8 cellular contexts compared by ENCODE assay signal in the genomic region with DNA sequence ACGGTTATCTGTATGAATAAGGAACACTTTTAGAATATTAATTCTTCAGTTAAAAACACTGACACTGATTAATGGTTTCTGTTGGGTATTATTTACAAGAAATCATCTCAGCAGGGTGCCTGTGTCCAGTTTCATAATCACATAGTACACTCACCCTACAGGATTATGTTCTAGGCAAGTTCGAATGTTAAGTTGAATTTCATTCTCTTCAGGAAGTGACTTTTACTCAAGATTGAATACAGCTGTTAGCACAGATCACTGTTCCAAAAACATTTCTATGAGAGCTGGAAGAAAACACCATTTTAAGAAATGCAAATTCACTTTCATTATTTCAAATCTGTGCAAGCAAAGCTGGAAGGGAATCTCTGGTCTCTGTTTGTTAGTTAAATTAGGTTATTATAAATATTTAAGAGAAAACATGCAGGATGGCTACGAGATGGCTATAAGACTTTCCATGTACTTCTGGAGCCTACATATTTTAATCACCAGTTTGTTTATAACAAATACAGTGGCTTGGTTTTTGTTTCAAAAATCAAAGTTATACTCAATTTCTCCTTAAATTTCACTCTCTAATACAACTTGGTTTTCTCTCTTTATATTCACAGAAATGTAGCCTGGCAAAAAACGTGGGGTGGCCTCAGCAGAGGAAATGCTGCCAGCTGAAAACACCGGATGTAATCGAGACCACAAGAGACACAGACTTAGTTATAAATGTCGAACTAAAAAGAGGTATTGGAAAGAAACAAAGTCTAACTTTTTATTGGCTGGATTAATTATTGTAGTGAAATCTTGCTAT.
DNase-seq lines count a peak whose midpoint lies in the region; ATAC-seq and TF ChIP-seq lines count a peak whose summit lies in the region.

No MANE protein-coding gene starts in this region.

- H3K27me3 Mint-ChIP-seq in activated CD4-positive, alpha-beta memory T cell treated with anti-CD3 and anti-CD28 coated beads, Interleukin-2, amount 10 ng/mL, durations not matched to agents 7 days and 5 days = peaks cover 2% of the 10 kb centered on the region

- DNase-seq in AG08396 (ENCODE audit: low spot score) = peak; percentile 37
- DNase-seq in Jurkat, Clone E6-1 (ENCODE audit: low read depth, low spot score) = peak; percentile 88
- DNase-seq in activated CD4-positive, alpha-beta memory T cell treated with anti-CD3 and anti-CD28 coated beads, Interleukin-2, amount 10 ng/mL, durations not matched to agents 7 days and 5 days = peak; percentile 68
- peak; percentile 93 for DNase-seq in fibroblast of mammary gland (ENCODE audit: low read depth)
- peak; percentile 29 for DNase-seq in stimulated activated CD4-positive, alpha-beta T cell treated with anti-CD3 and anti-CD28 coated beads, Interleukin-4, amount 100 ng/mL, for 1 hour
- DNase-seq in GOT3 (lab: John Stamatoyannopoulos, UW) = no peak
- DNase-seq in HAP-1 (ENCODE audit: low spot score in 2 of 2) = no peak

- in situ Hi-C loops in HAP-1 (cut with MboI; ENCODE audit: low sequenced_read_pairs) = no loop called here

- H3K9me3 Mint-ChIP-seq in activated CD4-positive, alpha-beta memory T cell treated with anti-CD3 and anti-CD28 coated beads, Interleukin-2, amount 10 ng/mL, durations not matched to agents 7 days and 5 days = peaks cover 11% of the 10 kb centered on the region

- POLR2A ChIA-PET in activated CD4-positive, alpha-beta memory T cell treated with anti-CD3 and anti-CD28 coated beads, Interleukin-2, amount 10 ng/mL, durations not matched to agents 7 days and 5 days (lab: Charles Lee) = interaction anchor here (0.6 to 3.1 kb wide), 5 partner anchors 16 to 56 kb away, joined by 3 to 26 read pairs (median 5); no protein-coding TSS in a partner anchor

- peak; percentile 20 for ATAC-seq in GM19468 (IDR thresholded peaks at IDR 0.05; ENCODE audit: extremely low read depth, unreplicated experiment)

- peak overlapping the region; percentile 88 for H3K27ac Mint-ChIP-seq in activated CD4-positive, alpha-beta memory T cell treated with anti-CD3 and anti-CD28 coated beads, Interleukin-2, amount 10 ng/mL, durations not matched to agents 7 days and 5 days

- H3K36me3 ChIP-seq in HAP-1 (replicated peaks) = no peaks in the 10 kb centered on the region

- no peaks in the 10 kb centered on the region for H3K9me3 ChIP-seq in HAP-1

- no peak for TF ChIP-seq CTCF in fibroblast of mammary gland (conservative IDR thresholded peaks at IDR 0.05; ENCODE audit: control insufficient read depth, insufficient read depth, low read depth, low read length)

- peaks cover 52% of the 10 kb centered on the region for H3K4me1 Mint-ChIP-seq in activated CD4-positive, alpha-beta memory T cell treated with anti-CD3 and anti-CD28 coated beads, Interleukin-2, amount 10 ng/mL, durations not matched to agents 7 days and 5 days

- H3K4me3 Mint-ChIP-seq in activated CD4-positive, alpha-beta memory T cell treated with anti-CD3 and anti-CD28 coated beads, Interleukin-2, amount 10 ng/mL, durations not matched to agents 7 days and 5 days = peak overlapping the region; percentile 52

- H3K4me1 ChIP-seq in HAP-1 = peaks cover 6% of the 10 kb centered on the region

- H3K36me3 Mint-ChIP-seq in activated CD4-positive, alpha-beta memory T cell treated with anti-CD3 and anti-CD28 coated beads, Interleukin-2, amount 10 ng/mL, durations not matched to agents 7 days and 5 days (ENCODE audit: low read depth) = peaks cover 46% of the 10 kb centered on the region

- peak overlapping the region; percentile 39 for H3K4me3 ChIP-seq in Jurkat, Clone E6-1 (ENCODE audit: low read length)
- peak overlapping the region; percentile 19 for H3K4me3 ChIP-seq in fibroblast of mammary gland (ENCODE audit: control insufficient read depth, low read depth, low read length)
- H3K4me3 ChIP-seq in HAP-1 = no peak overlapping the region

- CTCF ChIA-PET in activated CD4-positive, alpha-beta memory T cell treated with anti-CD3 and anti-CD28 coated beads, Interleukin-2, amount 10 ng/mL, durations not matched to agents 7 days and 5 days (lab: Charles Lee) = interaction anchor here (0.6 to 4.2 kb wide), 11 partner anchors 7 to 542 kb away, joined by 3 to 40 read pairs (median 3); no protein-coding TSS in a partner anchor

- no peaks in the 10 kb centered on the region for H3K27me3 ChIP-seq in HAP-1 (ENCODE audit: low read depth)

Comparison
In these comparisons a context has a peak if more than half of its experiments do, and no peak if none do; other contexts are left out.
1. DNase-seq: peak in AG08396 (single experiment), Jurkat, Clone E6-1 (single experiment), activated CD4-positive, alpha-beta memory T cell treated with anti-CD3 and anti-CD28 coated beads, Interleukin-2, amount 10 ng/mL, durations not matched to agents 7 days and 5 days (single experiment), fibroblast of mammary gland (single experiment) and stimulated activated CD4-positive, alpha-beta T cell treated with anti-CD3 and anti-CD28 coated beads, Interleukin-4, amount 100 ng/mL, for 1 hour (single experiment); none in GOT3 (single experiment) and HAP-1 (0 of 2).